8 cellular contexts compared by ENCODE assay signal in genomic region chr19:16587031-16588023, GRCh38.
DNase-seq lines count a peak whose midpoint lies in the region; ATAC-seq, FAIRE-seq and TF ChIP-seq lines count a peak whose summit lies in the region.

No MANE protein-coding gene starts in this region.

- FAIRE-seq in urothelium cell line (lab: Jason Lieb, UNC), result no peak

- in situ Hi-C loops in ACHN (cut with HindIII; ENCODE audit: low pct_ligation_motif_present, low pct_unique_long_range_greater_than_20kb, low sequenced_read_pairs), result no loop called here

- peak; percentile 59 for TF ChIP-seq POLR2A in GM19099 (IDR thresholded peaks at IDR 0.05; ENCODE audit: extremely low read depth, insufficient read length, low read depth)

- peak; percentile 47 to 52 for ATAC-seq in stimulated activated naive B cell treated with anti-CD40 and anti-IgM and Interleukin-4, amounts not matched to agents 10 μg/mL and 1 μg/mL and 100 μg/mL, for 72 hours (replicated peaks)

- peak overlapping the region; percentile 100 for H3K27ac Mint-ChIP-seq in stimulated activated naive B cell treated with anti-CD40 and anti-IgM and Interleukin-4, amounts not matched to agents 10 μg/mL and 1 μg/mL and 100 μg/mL, for 72 hours

- no peaks in the 10 kb centered on the region for H3K27me3 Mint-ChIP-seq in stimulated activated naive B cell treated with anti-CD40 and anti-IgM and Interleukin-4, amounts not matched to agents 10 μg/mL and 1 μg/mL and 100 μg/mL, for 72 hours

- H3K4me1 Mint-ChIP-seq in stimulated activated naive B cell treated with anti-CD40 and anti-IgM and Interleukin-4, amounts not matched to agents 10 μg/mL and 1 μg/mL and 100 μg/mL, for 72 hours, result peaks cover 67 to 98% of the 10 kb centered on the region in 2 donors

- no peaks in the 10 kb centered on the region for H3K9me3 Mint-ChIP-seq in stimulated activated naive B cell treated with anti-CD40 and anti-IgM and Interleukin-4, amounts not matched to agents 10 μg/mL and 1 μg/mL and 100 μg/mL, for 72 hours

- peak; percentile 82 for DNase-seq in SKM-1 treated with dmso at 0.1 percent for 144 hours (lab: John Stamatoyannopoulos, UW; ENCODE audit: unreplicated experiment)
- peak; percentile 18 for DNase-seq in activated naive CD8-positive, alpha-beta T cell treated with anti-CD3 and anti-CD28 coated beads, Interleukin-2, amount 50 U/mL, for 16 hours (ENCODE audit: low read depth, low spot score)
- peak; percentile 87 for DNase-seq in islet precursor cell
- peak; percentile 83 for DNase-seq in stimulated activated naive B cell treated with anti-CD40 and anti-IgM and Interleukin-4, amounts not matched to agents 10 μg/mL and 1 μg/mL and 100 μg/mL, for 72 hours
- no peak for DNase-seq in inferior parietal cortex (ENCODE audit: extremely low spot score)
- DNase-seq in ACHN, result no peak
- no peak for DNase-seq in urothelium cell line (ENCODE audit: low spot score)

- peaks cover 8 to 24% of the 10 kb centered on the region in 2 donors for H3K36me3 Mint-ChIP-seq in stimulated activated naive B cell treated with anti-CD40 and anti-IgM and Interleukin-4, amounts not matched to agents 10 μg/mL and 1 μg/mL and 100 μg/mL, for 72 hours

- H3K4me3 Mint-ChIP-seq in stimulated activated naive B cell treated with anti-CD40 and anti-IgM and Interleukin-4, amounts not matched to agents 10 μg/mL and 1 μg/mL and 100 μg/mL, for 72 hours, result peak overlapping the region; percentile 83 to 93

Comparison
In these comparisons a context has a peak if more than half of its experiments do, and no peak if none do; other contexts are left out.
1. DNase-seq: peak in SKM-1 treated with dmso at 0.1 percent for 144 hours (single experiment), activated naive CD8-positive, alpha-beta T cell treated with anti-CD3 and anti-CD28 coated beads, Interleukin-2, amount 50 U/mL, for 16 hours (single experiment), islet precursor cell (single experiment) and stimulated activated naive B cell treated with anti-CD40 and anti-IgM and Interleukin-4, amounts not matched to agents 10 μg/mL and 1 μg/mL and 100 μg/mL, for 72 hours (single experiment); none in inferior parietal cortex (single experiment), ACHN (single experiment) and urothelium cell line (single experiment).